In the genomic region with DNA sequence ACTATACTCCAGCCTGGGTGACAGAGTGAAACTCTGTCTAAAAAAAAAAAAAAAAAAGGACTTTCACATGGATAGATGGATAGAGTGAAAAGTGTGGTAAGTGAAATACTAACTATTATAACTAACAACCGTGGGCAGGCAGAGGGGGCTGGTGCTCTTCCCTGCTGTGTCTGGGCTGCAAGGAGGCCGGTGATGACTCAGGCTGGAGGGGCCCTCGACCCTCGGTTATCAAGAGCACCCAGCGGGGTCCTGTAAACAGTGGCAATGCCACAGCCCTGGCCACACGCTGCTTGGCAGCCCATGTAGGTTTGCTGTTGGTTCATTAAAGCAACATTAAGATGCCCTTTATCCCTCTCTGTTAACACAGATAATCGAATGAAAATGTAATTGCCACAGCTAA, we compare ENCODE assay signal across 17 cellular contexts.
"Had no signal": no experiment of that assay in that cellular context is flagged by ENCODE, and none has a peak within 500 bp of the region (broad histone marks: within the 10 kb centered on the region; RNA-seq: fewer than 3 reads in every experiment).

No MANE protein-coding gene starts in this region.

- H3K9me3 ChIP-seq: ascending aorta, prostate gland, right lobe of liver had no signal

- H3K27ac ChIP-seq: ascending aorta, prostate gland, right lobe of liver had no signal

- H3K4me3 ChIP-seq: ascending aorta, lung, prostate gland, right lobe of liver had no signal

- H3K36me3 ChIP-seq: ascending aorta, prostate gland, right lobe of liver had no signal

- H3K4me1 ChIP-seq: ascending aorta, prostate gland, right lobe of liver had no signal

- DNase-seq: activated CD4-positive, alpha-beta T cell treated with anti-CD3 and anti-CD28 coated beads for 48 hours; activated CD8-positive, alpha-beta memory T cell treated with anti-CD3 and anti-CD28 coated beads, Interleukin-2, amount 50 U/mL, for 48 hours; activated CD8-positive, alpha-beta T cell treated with anti-CD3 and anti-CD28 coated beads, Interleukin-2, amount 10 ng/mL, durations not matched to agents 7 days and 5 days; cerebellar nuclear complex; hippocampal formation; left cardiac atrium; natural killer cell; occipital lobe; right lobe of liver; stimulated activated CD4-positive, alpha-beta T cell treated with anti-CD3 and anti-CD28 coated beads, Interleukin-2, amount 100 ng/mL, for 24 hours; stimulated activated naive CD4-positive, alpha-beta T cell; substantia nigra; trophoblast cell had no signal

- ATAC-seq: activated CD8-positive, alpha-beta T cell treated with anti-CD3 and anti-CD28 coated beads, Interleukin-2, amount 10 ng/mL, durations not matched to agents 7 days and 5 days; left cardiac atrium; natural killer cell; right lobe of liver; WTC11 had no signal

- H3K27me3 ChIP-seq: ascending aorta, right lobe of liver had no signal
